ENCODE assay signal across 12 cellular contexts in the genomic region with DNA sequence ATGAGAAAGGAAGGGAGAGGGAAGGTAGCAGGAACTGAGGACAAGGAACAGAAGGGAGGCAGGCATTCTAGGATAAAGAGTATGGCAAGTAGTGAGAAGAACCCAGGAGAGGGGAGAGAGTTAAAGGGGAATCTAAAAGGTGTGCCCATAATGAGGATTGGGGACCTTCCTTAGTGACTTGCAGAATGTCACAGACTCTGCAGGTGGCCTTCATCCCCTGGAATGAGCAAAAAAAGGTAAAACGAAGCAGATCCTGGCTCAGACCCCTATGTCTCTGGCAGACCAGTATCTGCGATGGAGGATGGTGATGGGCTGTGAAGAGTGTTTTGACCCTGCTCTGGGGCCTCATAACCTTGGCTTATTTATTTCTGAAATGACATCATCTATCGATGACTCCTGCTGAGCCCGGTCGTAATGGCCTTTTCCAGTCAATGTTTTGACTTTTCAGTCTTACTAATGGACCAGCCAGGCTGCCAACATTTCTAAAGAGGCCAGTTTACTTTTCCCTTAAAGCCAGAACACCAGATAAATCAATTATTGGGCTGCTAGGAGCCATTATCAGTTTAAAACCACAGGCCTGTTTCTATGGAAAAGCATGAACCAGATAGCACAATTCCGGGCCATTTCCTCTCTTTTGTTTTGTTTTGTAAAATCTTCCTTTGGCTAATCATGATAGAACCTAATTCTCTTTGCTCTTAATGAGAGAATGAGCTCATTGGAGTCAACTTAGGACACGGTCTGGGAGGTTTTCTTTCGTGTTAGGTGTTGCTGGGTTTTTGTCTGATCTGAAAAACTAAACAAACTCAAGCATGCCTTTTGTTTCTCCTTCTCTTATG. TPM values are rescaled to one million over a fixed set of nuclear protein-coding genes. Genes with fewer than 3 reads are reported as not detected.
DNase-seq lines count a peak whose midpoint lies in the region; ATAC-seq and TF ChIP-seq lines count a peak whose summit lies in the region.
"Had no signal": no experiment of that assay in that cellular context is flagged by ENCODE, and none has a peak within 500 bp of the region (broad histone marks: within the 10 kb centered on the region; RNA-seq: fewer than 3 reads in every experiment).

No MANE protein-coding gene starts in this region.

- peaks cover 0 to 12% of the 10 kb centered on the region in 2 donors for H3K27me3 ChIP-seq in esophagus (ENCODE audit: control insufficient read depth in 1 of 2, insufficient read depth in 2 of 2, low read length in 2 of 2)

- TF ChIP-seq CTCF in osteocyte (IDR thresholded peaks at IDR 0.05) = no peak

- H3K4me1 ChIP-seq in esophagus (ENCODE audit: control insufficient read depth in 2 of 2, insufficient read depth in 2 of 2, low read length in 1 of 2) = peaks cover 3 to 5% of the 10 kb centered on the region in 2 donors
- H3K4me1 ChIP-seq: SJCRH30 had no signal

- no peak overlapping the region for H3K4me3 ChIP-seq in esophagus (ENCODE audit: low read depth in 1 of 2, low read length in 2 of 2)
- H3K4me3 ChIP-seq: SJCRH30 had no signal

- no peaks in the 10 kb centered on the region for H3K36me3 Mint-ChIP-seq in osteocyte (ENCODE audit: unreplicated experiment)

- no peaks in the 10 kb centered on the region for H3K36me3 ChIP-seq in esophagus (ENCODE audit: control insufficient read depth in 2 of 2, insufficient read depth in 2 of 2, low read length in 1 of 2)
- H3K36me3 ChIP-seq: SJCRH30 had no signal

- WGBS in esophagus, 2 donors = 59 to 60% methylated on average over 8 of the region's 8 CpGs

- no peaks in the 10 kb centered on the region for H3K9me3 Mint-ChIP-seq in osteocyte (ENCODE audit: unreplicated experiment)

- no peak overlapping the region for H3K27ac Mint-ChIP-seq in osteocyte (ENCODE audit: unreplicated experiment)

- H3K9me3 ChIP-seq in esophagus (ENCODE audit: control insufficient read depth in 2 of 2, insufficient read depth in 1 of 2, low read depth in 1 of 2, low read length in 1 of 2) = no peaks in the 10 kb centered on the region
- H3K9me3 ChIP-seq: SJCRH30 had no signal

- peaks cover 14% of the 10 kb centered on the region for H3K4me1 Mint-ChIP-seq in osteocyte (ENCODE audit: unreplicated experiment)

- ATAC-seq in GM18870 (IDR thresholded peaks at IDR 0.05; ENCODE audit: unreplicated experiment) (no peak), HG02885 (IDR thresholded peaks at IDR 0.05; ENCODE audit: poor library complexity, unreplicated experiment) (no peak)

- no peak overlapping the region for H3K4me3 Mint-ChIP-seq in osteocyte (ENCODE audit: unreplicated experiment)

- peak overlapping the region; percentile 26 to 32 for H3K27ac ChIP-seq in esophagus (ENCODE audit: low read depth in 2 of 2, low read length in 1 of 2)
- H3K27ac ChIP-seq: SJCRH30 had no signal

- DNase-seq in AG08396 (ENCODE audit: low spot score) (peak; percentile 51), OCI-M1 (lab: John Stamatoyannopoulos, UW) (peak; percentile 47), osteocyte (ENCODE audit: extremely low spot score, unreplicated experiment) (peak; percentile 46), glomerular visceral epithelial cell (ENCODE audit: extremely low spot score) (no peak)
- no peak for DNase-seq in activated CD4-positive, alpha-beta T cell treated with anti-CD3 and anti-CD28 coated beads, Interleukin-2, amount 50 U/mL, for 4 hours
- DNase-seq: activated gamma-delta T cell treated with Interleukin-2 at 50 U/mL for 16 hours, DMS79, NCI-H510A, SJCRH30 had no signal

- H3K27me3 Mint-ChIP-seq in osteocyte (ENCODE audit: unreplicated experiment) = peaks cover 54% of the 10 kb centered on the region

RNA-seq across cellular contexts. Expression of a gene that starts 3.1 kb away (rescaled TPM):
- 1 to 10 TPM; 3.2 to 7.1 TPM for polyA plus RNA-seq in esophagus
- not detected in 2 replicates for total RNA-seq in osteocyte

Comparison
In these comparisons a context has a peak if more than half of its experiments do, and no peak if none do; other contexts are left out.
1. DNase-seq: peak in AG08396 (single experiment), OCI-M1 (single experiment) and osteocyte (single experiment); none in glomerular visceral epithelial cell (single experiment) and activated CD4-positive, alpha-beta T cell treated with anti-CD3 and anti-CD28 coated beads, Interleukin-2, amount 50 U/mL, for 4 hours (0 of 2).